Comparison of ENCODE assay signal across 1 cellular context in the genomic region with DNA sequence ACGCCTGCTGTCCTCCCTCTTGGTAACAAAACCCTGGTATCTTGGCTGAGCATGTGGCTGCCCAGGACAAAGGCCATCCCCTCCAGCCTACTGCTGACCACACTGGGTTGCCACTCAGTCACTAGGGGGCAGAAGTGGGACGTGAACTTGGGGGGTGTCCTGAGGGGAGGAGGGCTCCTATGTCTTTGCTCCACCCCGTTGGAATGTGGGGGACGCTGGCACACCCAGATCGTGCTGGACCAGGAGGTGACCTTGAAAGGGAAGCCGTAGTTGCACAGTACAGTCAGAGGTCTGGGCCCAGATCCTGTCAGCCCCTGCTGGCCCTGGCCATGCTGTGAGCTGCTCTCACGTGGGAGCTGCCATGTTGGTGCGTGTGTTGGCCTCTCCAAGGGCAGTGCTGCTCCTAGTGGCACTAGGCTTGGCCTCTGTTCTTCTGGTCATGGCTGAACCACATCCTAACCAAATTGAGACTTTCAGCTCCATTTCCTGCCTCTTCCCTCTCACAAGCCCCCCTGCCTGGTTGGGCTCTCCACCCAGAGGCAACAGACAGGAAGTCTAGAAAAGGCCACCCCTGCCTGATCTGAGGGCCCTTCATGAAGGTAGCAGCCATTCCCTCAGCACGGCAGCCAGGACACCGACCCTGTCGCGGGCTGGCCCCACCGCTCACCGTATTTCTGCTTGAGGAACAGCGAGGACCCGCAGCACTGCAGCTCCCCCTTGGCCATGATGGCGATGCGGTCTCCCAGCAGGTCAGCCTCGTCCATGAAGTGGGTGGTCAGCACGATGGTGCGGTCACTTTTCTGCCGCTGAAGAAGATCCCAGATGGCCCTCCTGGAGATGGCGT.
A peak's percentile ranks its signal among the peaks of the same experiment; 100 is the strongest.
TF ChIP-seq lines count a peak whose summit lies in the region.

No MANE protein-coding gene starts in this region.

TF ChIP-seq in K562, 482 proteins besides CTCF, POLR2A, EP300 and RAD21 (continued from another document):
- TF ChIP-seq, protein P1, sequence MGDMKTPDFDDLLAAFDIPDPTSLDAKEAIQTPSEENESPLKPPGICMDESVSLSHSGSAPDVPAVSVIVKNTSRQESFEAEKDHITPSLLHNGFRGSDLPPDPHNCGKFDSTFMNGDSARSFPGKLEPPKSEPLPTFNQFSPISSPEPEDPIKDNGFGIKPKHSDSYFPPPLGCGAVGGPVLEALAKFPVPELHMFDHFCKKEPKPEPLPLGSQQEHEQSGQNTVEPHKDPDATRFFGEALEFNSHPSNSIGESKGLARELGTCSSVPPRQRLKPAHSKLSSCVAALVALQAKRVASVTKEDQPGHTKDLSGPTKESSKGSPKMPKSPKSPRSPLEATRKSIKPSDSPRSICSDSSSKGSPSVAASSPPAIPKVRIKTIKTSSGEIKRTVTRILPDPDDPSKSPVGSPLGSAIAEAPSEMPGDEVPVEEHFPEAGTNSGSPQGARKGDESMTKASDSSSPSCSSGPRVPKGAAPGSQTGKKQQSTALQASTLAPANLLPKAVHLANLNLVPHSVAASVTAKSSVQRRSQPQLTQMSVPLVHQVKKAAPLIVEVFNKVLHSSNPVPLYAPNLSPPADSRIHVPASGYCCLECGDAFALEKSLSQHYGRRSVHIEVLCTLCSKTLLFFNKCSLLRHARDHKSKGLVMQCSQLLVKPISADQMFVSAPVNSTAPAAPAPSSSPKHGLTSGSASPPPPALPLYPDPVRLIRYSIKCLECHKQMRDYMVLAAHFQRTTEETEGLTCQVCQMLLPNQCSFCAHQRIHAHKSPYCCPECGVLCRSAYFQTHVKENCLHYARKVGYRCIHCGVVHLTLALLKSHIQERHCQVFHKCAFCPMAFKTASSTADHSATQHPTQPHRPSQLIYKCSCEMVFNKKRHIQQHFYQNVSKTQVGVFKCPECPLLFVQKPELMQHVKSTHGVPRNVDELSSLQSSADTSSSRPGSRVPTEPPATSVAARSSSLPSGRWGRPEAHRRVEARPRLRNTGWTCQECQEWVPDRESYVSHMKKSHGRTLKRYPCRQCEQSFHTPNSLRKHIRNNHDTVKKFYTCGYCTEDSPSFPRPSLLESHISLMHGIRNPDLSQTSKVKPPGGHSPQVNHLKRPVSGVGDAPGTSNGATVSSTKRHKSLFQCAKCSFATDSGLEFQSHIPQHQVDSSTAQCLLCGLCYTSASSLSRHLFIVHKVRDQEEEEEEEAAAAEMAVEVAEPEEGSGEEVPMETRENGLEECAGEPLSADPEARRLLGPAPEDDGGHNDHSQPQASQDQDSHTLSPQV (IDR thresholded peaks at IDR 0.05): peak; percentile 63
- TF ChIP-seq ZNF57 (CRISPR knock-in tag; IDR thresholded peaks at IDR 0.05) (0 out of 2 replicates have a peak, but pooled peaks have one; percentile 7), MAZ (CRISPR knock-in tag; conservative IDR thresholded peaks at IDR 0.05 in 1 of 2, IDR thresholded peaks at IDR 0.05 in 1 of 2) (peak in 1 of 2 experiments; percentile 72; a peak in 1 of 4 replicates), CHD1 (IDR thresholded peaks at IDR 0.05; ENCODE audit: low read length) (no peak), TEAD1 (CRISPR knock-in tag; IDR thresholded peaks at IDR 0.05) (peak; percentile 42 to 73; a peak in 3 of 4 replicates), TEAD4 (IDR thresholded peaks at IDR 0.05; ENCODE audit: low read length) (peak; percentile 63), TEAD4 (CRISPR knock-in tag; IDR thresholded peaks at IDR 0.05; ENCODE audit: borderline replicate concordance) (no peak), PTTG1 (tag; IDR thresholded peaks at IDR 0.05; ENCODE audit: low read depth) (no peak), MXI1 (IDR thresholded peaks at IDR 0.05; ENCODE audit: low read depth, low read length) (no peak), ZBTB7A (IDR thresholded peaks at IDR 0.05; ENCODE audit: borderline replicate concordance, control insufficient read depth, low read depth, low read length) (peak; percentile 29; the same call in 1 of the 2 replicates), YBX1 (IDR thresholded peaks at IDR 0.05) (no peak), TOE1 (IDR thresholded peaks at IDR 0.05; ENCODE audit: borderline replicate concordance) (no peak), TOE1 (CRISPR knock-in tag; IDR thresholded peaks at IDR 0.05; ENCODE audit: borderline replicate concordance, low read depth) (no peak), ZNF239 (CRISPR knock-in tag; IDR thresholded peaks at IDR 0.05) (no peak), ZNF134 (CRISPR knock-in tag; conservative IDR thresholded peaks at IDR 0.05) (no peak), TCF3 (CRISPR knock-in tag; IDR thresholded peaks at IDR 0.05) (0 out of 2 replicates have a peak, but pooled peaks have one; percentile 9), SMC3 (conservative IDR thresholded peaks at IDR 0.05; ENCODE audit: insufficient read depth, low read depth, low read length) (peak; percentile 69), DPF2 (IDR thresholded peaks at IDR 0.05) (0 out of 2 replicates have a peak, but pooled peaks have one; percentile 27), PML (IDR thresholded peaks at IDR 0.05; ENCODE audit: low read length) (no peak), THRAP3 (IDR thresholded peaks at IDR 0.05; ENCODE audit: borderline replicate concordance) (no peak), ZNF707 (CRISPR knock-in tag; conservative IDR thresholded peaks at IDR 0.05) (no peak), SP1 (CRISPR knock-in tag; IDR thresholded peaks at IDR 0.05) (peak; percentile 59; the same call in 1 of the 2 replicates), SETDB1 (IDR thresholded peaks at IDR 0.05; ENCODE audit: low read length) (no peak), ZBTB1 (CRISPR knock-in tag; IDR thresholded peaks at IDR 0.05; ENCODE audit: borderline replicate concordance, low read depth) (no peak), RBM17 (IDR thresholded peaks at IDR 0.05; ENCODE audit: borderline replicate concordance, low read depth, low read length) (no peak)
- TF ChIP-seq, protein P2, sequence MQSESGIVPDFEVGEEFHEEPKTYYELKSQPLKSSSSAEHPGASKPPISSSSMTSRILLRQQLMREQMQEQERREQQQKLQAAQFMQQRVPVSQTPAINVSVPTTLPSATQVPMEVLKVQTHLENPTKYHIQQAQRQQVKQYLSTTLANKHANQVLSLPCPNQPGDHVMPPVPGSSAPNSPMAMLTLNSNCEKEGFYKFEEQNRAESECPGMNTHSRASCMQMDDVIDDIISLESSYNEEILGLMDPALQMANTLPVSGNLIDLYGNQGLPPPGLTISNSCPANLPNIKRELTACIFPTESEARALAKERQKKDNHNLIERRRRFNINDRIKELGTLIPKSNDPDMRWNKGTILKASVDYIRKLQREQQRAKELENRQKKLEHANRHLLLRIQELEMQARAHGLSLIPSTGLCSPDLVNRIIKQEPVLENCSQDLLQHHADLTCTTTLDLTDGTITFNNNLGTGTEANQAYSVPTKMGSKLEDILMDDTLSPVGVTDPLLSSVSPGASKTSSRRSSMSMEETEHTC (IDR thresholded peaks at IDR 0.05): no peak
- TF ChIP-seq, protein P3, sequence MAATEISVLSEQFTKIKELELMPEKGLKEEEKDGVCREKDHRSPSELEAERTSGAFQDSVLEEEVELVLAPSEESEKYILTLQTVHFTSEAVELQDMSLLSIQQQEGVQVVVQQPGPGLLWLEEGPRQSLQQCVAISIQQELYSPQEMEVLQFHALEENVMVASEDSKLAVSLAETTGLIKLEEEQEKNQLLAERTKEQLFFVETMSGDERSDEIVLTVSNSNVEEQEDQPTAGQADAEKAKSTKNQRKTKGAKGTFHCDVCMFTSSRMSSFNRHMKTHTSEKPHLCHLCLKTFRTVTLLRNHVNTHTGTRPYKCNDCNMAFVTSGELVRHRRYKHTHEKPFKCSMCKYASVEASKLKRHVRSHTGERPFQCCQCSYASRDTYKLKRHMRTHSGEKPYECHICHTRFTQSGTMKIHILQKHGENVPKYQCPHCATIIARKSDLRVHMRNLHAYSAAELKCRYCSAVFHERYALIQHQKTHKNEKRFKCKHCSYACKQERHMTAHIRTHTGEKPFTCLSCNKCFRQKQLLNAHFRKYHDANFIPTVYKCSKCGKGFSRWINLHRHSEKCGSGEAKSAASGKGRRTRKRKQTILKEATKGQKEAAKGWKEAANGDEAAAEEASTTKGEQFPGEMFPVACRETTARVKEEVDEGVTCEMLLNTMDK (IDR thresholded peaks at IDR 0.05; ENCODE audit: borderline replicate concordance, insufficient read depth, low read depth, low read length, poor library complexity, severe bottlenecking): no peak
- TF ChIP-seq, protein P4, sequence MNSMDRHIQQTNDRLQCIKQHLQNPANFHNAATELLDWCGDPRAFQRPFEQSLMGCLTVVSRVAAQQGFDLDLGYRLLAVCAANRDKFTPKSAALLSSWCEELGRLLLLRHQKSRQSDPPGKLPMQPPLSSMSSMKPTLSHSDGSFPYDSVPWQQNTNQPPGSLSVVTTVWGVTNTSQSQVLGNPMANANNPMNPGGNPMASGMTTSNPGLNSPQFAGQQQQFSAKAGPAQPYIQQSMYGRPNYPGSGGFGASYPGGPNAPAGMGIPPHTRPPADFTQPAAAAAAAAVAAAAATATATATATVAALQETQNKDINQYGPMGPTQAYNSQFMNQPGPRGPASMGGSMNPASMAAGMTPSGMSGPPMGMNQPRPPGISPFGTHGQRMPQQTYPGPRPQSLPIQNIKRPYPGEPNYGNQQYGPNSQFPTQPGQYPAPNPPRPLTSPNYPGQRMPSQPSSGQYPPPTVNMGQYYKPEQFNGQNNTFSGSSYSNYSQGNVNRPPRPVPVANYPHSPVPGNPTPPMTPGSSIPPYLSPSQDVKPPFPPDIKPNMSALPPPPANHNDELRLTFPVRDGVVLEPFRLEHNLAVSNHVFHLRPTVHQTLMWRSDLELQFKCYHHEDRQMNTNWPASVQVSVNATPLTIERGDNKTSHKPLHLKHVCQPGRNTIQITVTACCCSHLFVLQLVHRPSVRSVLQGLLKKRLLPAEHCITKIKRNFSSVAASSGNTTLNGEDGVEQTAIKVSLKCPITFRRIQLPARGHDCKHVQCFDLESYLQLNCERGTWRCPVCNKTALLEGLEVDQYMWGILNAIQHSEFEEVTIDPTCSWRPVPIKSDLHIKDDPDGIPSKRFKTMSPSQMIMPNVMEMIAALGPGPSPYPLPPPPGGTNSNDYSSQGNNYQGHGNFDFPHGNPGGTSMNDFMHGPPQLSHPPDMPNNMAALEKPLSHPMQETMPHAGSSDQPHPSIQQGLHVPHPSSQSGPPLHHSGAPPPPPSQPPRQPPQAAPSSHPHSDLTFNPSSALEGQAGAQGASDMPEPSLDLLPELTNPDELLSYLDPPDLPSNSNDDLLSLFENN (IDR thresholded peaks at IDR 0.05; ENCODE audit: low read depth in 2 of 2, low read length in 2 of 2): 0 out of 4 replicates have a peak, but pooled peaks of 1 of the 2 experiments have one; percentile 31
- TF ChIP-seq, protein P5, sequence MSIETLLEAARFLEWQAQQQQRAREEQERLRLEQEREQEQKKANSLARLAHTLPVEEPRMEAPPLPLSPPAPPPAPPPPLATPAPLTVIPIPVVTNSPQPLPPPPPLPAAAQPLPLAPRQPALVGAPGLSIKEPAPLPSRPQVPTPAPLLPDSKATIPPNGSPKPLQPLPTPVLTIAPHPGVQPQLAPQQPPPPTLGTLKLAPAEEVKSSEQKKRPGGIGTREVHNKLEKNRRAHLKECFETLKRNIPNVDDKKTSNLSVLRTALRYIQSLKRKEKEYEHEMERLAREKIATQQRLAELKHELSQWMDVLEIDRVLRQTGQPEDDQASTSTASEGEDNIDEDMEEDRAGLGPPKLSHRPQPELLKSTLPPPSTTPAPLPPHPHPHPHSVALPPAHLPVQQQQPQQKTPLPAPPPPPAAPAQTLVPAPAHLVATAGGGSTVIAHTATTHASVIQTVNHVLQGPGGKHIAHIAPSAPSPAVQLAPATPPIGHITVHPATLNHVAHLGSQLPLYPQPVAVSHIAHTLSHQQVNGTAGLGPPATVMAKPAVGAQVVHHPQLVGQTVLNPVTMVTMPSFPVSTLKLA (conservative IDR thresholded peaks at IDR 0.05): peak in 1 of 2 experiments; percentile 65; a peak in 2 of 4 replicates
- TF ChIP-seq, protein P6, sequence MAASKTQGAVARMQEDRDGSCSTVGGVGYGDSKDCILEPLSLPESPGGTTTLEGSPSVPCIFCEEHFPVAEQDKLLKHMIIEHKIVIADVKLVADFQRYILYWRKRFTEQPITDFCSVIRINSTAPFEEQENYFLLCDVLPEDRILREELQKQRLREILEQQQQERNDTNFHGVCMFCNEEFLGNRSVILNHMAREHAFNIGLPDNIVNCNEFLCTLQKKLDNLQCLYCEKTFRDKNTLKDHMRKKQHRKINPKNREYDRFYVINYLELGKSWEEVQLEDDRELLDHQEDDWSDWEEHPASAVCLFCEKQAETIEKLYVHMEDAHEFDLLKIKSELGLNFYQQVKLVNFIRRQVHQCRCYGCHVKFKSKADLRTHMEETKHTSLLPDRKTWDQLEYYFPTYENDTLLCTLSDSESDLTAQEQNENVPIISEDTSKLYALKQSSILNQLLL (CRISPR knock-in tag; IDR thresholded peaks at IDR 0.05; ENCODE audit: borderline replicate concordance): no peak
- TF ChIP-seq, protein P7, sequence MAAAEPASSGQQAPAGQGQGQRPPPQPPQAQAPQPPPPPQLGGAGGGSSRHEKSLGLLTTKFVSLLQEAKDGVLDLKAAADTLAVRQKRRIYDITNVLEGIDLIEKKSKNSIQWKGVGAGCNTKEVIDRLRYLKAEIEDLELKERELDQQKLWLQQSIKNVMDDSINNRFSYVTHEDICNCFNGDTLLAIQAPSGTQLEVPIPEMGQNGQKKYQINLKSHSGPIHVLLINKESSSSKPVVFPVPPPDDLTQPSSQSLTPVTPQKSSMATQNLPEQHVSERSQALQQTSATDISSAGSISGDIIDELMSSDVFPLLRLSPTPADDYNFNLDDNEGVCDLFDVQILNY (CRISPR knock-in tag; IDR thresholded peaks at IDR 0.05): 0 out of 2 replicates have a peak, but pooled peaks have one; percentile 76
- TF ChIP-seq, protein P8, sequence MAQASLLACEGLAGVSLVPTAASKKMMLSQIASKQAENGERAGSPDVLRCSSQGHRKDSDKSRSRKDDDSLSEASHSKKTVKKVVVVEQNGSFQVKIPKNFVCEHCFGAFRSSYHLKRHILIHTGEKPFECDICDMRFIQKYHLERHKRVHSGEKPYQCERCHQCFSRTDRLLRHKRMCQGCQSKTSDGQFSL (CRISPR knock-in tag; IDR thresholded peaks at IDR 0.05): peak; percentile 98
- TF ChIP-seq, protein P8 (tag; IDR thresholded peaks at IDR 0.05): peak in 1 of 2 experiments; percentile 86; a peak in 2 of 4 replicates
